In the genomic region with DNA sequence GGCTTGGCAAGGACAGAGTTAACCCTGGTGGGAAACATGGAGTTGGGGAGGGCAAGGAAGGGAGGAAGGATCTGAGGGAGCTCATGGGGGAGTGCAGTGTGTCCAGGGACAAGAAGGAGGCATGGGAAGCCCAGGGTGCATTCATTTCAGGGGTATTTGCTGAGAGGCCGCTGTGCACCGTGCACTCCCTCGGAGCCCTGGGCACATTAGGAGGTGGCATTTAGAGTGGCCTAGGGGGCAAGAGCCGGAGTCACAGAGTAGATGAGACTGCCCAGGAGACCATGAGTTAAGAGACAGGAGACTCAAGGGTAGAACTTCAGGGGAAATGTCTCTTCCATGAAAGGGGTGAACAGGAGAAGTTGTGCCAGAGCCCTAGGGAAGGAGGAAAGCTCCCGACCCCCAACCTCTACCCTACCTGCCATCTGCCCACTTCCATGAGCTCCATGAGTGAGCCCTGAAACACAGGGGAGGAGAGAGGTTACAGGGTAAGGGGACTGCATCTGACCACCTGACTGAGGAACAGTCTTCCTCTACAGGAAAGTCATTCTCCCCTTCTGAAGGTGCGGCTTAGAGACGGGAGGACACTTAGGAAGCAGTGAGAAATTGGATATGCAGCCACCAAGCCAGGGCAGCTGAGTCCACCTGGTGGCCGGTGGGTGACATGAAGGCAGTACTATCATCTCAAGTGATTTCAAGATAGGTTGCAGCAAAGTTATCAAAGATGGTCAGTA, we compare ENCODE assay signal across 8 cellular contexts. TPM values are rescaled to one million over a fixed set of nuclear protein-coding genes. Genes with fewer than 3 reads are reported as not detected.
DNase-seq lines count a peak whose midpoint lies in the region; ATAC-seq, FAIRE-seq and TF ChIP-seq lines count a peak whose summit lies in the region.

No MANE protein-coding gene starts in this region.

- FAIRE-seq in endothelial cell of umbilical vein (lab: Jason Lieb, UNC): peak; percentile 89

- H3K36me3 ChIP-seq in endothelial cell of umbilical vein (ENCODE audit: control insufficient read depth in 2 of 2, extremely low read depth in 1 of 2, insufficient read depth in 2 of 2, low read length in 2 of 2): no peaks in the 10 kb centered on the region

- CTCF ChIA-PET in endothelial cell of umbilical vein (lab: Charles Lee): interaction anchor here (0.7 to 2.8 kb wide), 31 partner anchors 10 to 1248 kb away, joined by 3 to 24 read pairs (median 4); a partner anchor contains a TSS

- H2AFZ ChIP-seq in endothelial cell of umbilical vein (ENCODE audit: low read depth, low read length): no peak overlapping the region

- peak; percentile 72 for ATAC-seq in GM21619 (IDR thresholded peaks at IDR 0.05; ENCODE audit: unreplicated experiment)
- ATAC-seq in stimulated activated naive CD8-positive, alpha-beta T cell treated with anti-CD3 and anti-CD28 coated beads, Interleukin-15, amount 100 ng/mL, for 72 hours: peak; percentile 60
- no peak for ATAC-seq in HG02973 (IDR thresholded peaks at IDR 0.05; ENCODE audit: unreplicated experiment)

- peaks cover 5% of the 10 kb centered on the region for H3K4me1 ChIP-seq in endothelial cell of umbilical vein (ENCODE audit: control insufficient read depth, extremely low read depth, insufficient read depth, low read length)

- H4K20me1 ChIP-seq in endothelial cell of umbilical vein (replicated peaks; ENCODE audit: control insufficient read depth, extremely low read depth, insufficient read depth, low read length): no peaks in the 10 kb centered on the region

- no peak for TF ChIP-seq POLR2A in endothelial cell of umbilical vein (IDR thresholded peaks at IDR 0.05; ENCODE audit: low read depth, low read length)

- peak; percentile 78 for DNase-seq in Ammon's horn (ENCODE audit: low spot score)
- DNase-seq in NCI-H2227 treated with DMSO at 0.1 percent for 48 hours (lab: John Stamatoyannopoulos, UW): peak; percentile 6
- DNase-seq in activated CD4-positive, alpha-beta T cell treated with anti-CD3 and anti-CD28 coated beads, Interleukin-2, amount 50 U/mL, for 1 hour: peak; percentile 43
- peak; percentile 86 for DNase-seq in endothelial cell of umbilical vein (ENCODE audit: low read depth, low spot score)
- peak; percentile 45 to 80 for DNase-seq in mesothelial cell of epicardium (ENCODE audit: low spot score in 2 of 2, unreplicated experiment in 2 of 2)
- peak; percentile 21 to 35 for DNase-seq in stimulated activated naive CD8-positive, alpha-beta T cell treated with anti-CD3 and anti-CD28 coated beads, Interleukin-15, amount 100 ng/mL, for 72 hours

- peaks cover 4% of the 10 kb centered on the region for H3K9me3 Mint-ChIP-seq in mesothelial cell of epicardium
- H3K9me3 Mint-ChIP-seq in stimulated activated naive CD8-positive, alpha-beta T cell treated with anti-CD3 and anti-CD28 coated beads, Interleukin-15, amount 100 ng/mL, for 72 hours: no peaks in the 10 kb centered on the region

- no peak overlapping the region for H3K4me2 ChIP-seq in endothelial cell of umbilical vein (ENCODE audit: insufficient read depth, low read length)

- TF ChIP-seq CTCF in endothelial cell of umbilical vein (IDR thresholded peaks at IDR 0.05; ENCODE audit: extremely low read depth in 1 of 2, insufficient read depth in 1 of 2, low read depth in 1 of 2, low read length in 2 of 2) (peak; percentile 83 to 85), mesothelial cell of epicardium (IDR thresholded peaks at IDR 0.05; ENCODE audit: unreplicated experiment) (peak; percentile 84)

- no peaks in the 10 kb centered on the region for H3K27me3 Mint-ChIP-seq in mesothelial cell of epicardium (ENCODE audit: low read depth)
- no peaks in the 10 kb centered on the region for H3K27me3 Mint-ChIP-seq in stimulated activated naive CD8-positive, alpha-beta T cell treated with anti-CD3 and anti-CD28 coated beads, Interleukin-15, amount 100 ng/mL, for 72 hours

- H3K4me3 Mint-ChIP-seq in mesothelial cell of epicardium: no peak overlapping the region
- no peak overlapping the region for H3K4me3 Mint-ChIP-seq in stimulated activated naive CD8-positive, alpha-beta T cell treated with anti-CD3 and anti-CD28 coated beads, Interleukin-15, amount 100 ng/mL, for 72 hours

- no peak overlapping the region for H3K9ac ChIP-seq in endothelial cell of umbilical vein (replicated peaks; ENCODE audit: extremely low read depth, insufficient read depth, low read length)

- H3K27ac ChIP-seq in endothelial cell of umbilical vein (ENCODE audit: insufficient read depth, low read depth, low read length): no peak overlapping the region

- H3K79me2 ChIP-seq in endothelial cell of umbilical vein (ENCODE audit: control insufficient read depth, insufficient read depth, low read length): no peaks in the 10 kb centered on the region

- no peak overlapping the region for H3K27ac Mint-ChIP-seq in mesothelial cell of epicardium
- no peak overlapping the region for H3K27ac Mint-ChIP-seq in stimulated activated naive CD8-positive, alpha-beta T cell treated with anti-CD3 and anti-CD28 coated beads, Interleukin-15, amount 100 ng/mL, for 72 hours

- H3K27me3 ChIP-seq in endothelial cell of umbilical vein (ENCODE audit: control insufficient read depth in 2 of 2, insufficient read depth in 2 of 2, low read length in 2 of 2): no peaks in the 10 kb centered on the region

- H3K4me3 ChIP-seq in endothelial cell of umbilical vein (replicated peaks in 1 of 3; ENCODE audit: insufficient read depth in 1 of 3, low read depth in 1 of 3, low read length in 3 of 3): no peak overlapping the region

- BruUV-seq in endothelial cell of umbilical vein (replicated peaks; lab: Mats Ljungman, UMichigan): no TSS peak

- POLR2A ChIA-PET in endothelial cell of umbilical vein (lab: Charles Lee): no interaction called here

- H3K4me1 Mint-ChIP-seq in mesothelial cell of epicardium: no peaks in the 10 kb centered on the region
- no peaks in the 10 kb centered on the region for H3K4me1 Mint-ChIP-seq in stimulated activated naive CD8-positive, alpha-beta T cell treated with anti-CD3 and anti-CD28 coated beads, Interleukin-15, amount 100 ng/mL, for 72 hours

- peaks cover 3% of the 10 kb centered on the region for H3K9me3 ChIP-seq in endothelial cell of umbilical vein (replicated peaks; ENCODE audit: control insufficient read depth, insufficient read depth, low read length)

- peaks cover 2% of the 10 kb centered on the region for H3K36me3 Mint-ChIP-seq in mesothelial cell of epicardium

- intact Hi-C loops in endothelial cell of umbilical vein (cut with micrococcal nuclease): loop anchor here (1.0 to 5.0 kb wide), 12 partner anchors 33 to 718 kb away; no protein-coding TSS in a partner anchor

- dilution Hi-C loops in endothelial cell of umbilical vein (cut with MboI; ENCODE audit: extremely low pct_ligation_motif_present, low sequenced_read_pairs): no loop called here

- no peaks in the 10 kb centered on the region for H3K9me1 ChIP-seq in endothelial cell of umbilical vein (replicated peaks; ENCODE audit: control insufficient read depth, extremely low read depth, insufficient read depth, low read length)

TF ChIP-seq in endothelial cell of umbilical vein, 7 proteins besides CTCF, POLR2A, EP300 and RAD21:
- TF ChIP-seq EZH2 (IDR thresholded peaks at IDR 0.05; ENCODE audit: borderline replicate concordance, low read depth, low read length, severe bottlenecking) (no peak), GATA2 (IDR thresholded peaks at IDR 0.05; ENCODE audit: insufficient read depth, insufficient read length, low read depth, low read length) (no peak), POLR2AphosphoS5 (IDR thresholded peaks at IDR 0.05; ENCODE audit: insufficient read depth, low read depth, low read length) (no peak), FOS (IDR thresholded peaks at IDR 0.05; ENCODE audit: borderline replicate concordance, insufficient read depth, low read length) (no peak), JUN (IDR thresholded peaks at IDR 0.05; ENCODE audit: borderline replicate concordance, insufficient read depth, insufficient read length, low read depth) (no peak), MYC (IDR thresholded peaks at IDR 0.05; ENCODE audit: low read depth, low read length) (no peak)
- TF ChIP-seq, protein P1, sequence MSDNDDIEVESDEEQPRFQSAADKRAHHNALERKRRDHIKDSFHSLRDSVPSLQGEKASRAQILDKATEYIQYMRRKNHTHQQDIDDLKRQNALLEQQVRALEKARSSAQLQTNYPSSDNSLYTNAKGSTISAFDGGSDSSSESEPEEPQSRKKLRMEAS (IDR thresholded peaks at IDR 0.05; ENCODE audit: insufficient read depth, insufficient read length): no peak

RNA-seq across cellular contexts. Expression of a gene that starts 58.5 kb away (rescaled TPM):
- total RNA-seq in endothelial cell of umbilical vein: 71.4 and 80.7 TPM in 2 replicates
- 59.5 and 73.6 TPM in 2 replicates for polyA plus RNA-seq in endothelial cell of umbilical vein
- 71.1 and 74.6 TPM in 2 replicates for polyA plus RNA-seq in endothelial cell of umbilical vein (2011; cell fraction: cytosol; rRNA removed)
- polyA plus RNA-seq in endothelial cell of umbilical vein (2011; cell fraction: nucleus; rRNA removed): 52.2 and 68.1 TPM in 2 replicates
- 73.1 and 81.2 TPM in 2 replicates for polyA plus RNA-seq in endothelial cell of umbilical vein (2012)
- polyA minus RNA-seq in endothelial cell of umbilical vein: 29.7 and 32.0 TPM in 2 replicates
- polyA minus RNA-seq in endothelial cell of umbilical vein (2011; cell fraction: cytosol; rRNA and poly(A)+ RNA removed): 22.6 TPM
- 25.5 and 52.7 TPM in 2 replicates for polyA minus RNA-seq in endothelial cell of umbilical vein (2011; cell fraction: nucleus; rRNA and poly(A)+ RNA removed)
- total RNA-seq in mesothelial cell of epicardium: 54.5 to 59.8 TPM (median 59.7 TPM) in 3 replicates

Comparison
In these comparisons a context has a peak if more than half of its experiments do, and no peak if none do; other contexts are left out.
1. DNase-seq: peak in every context shown above with its lines; median percentile 86 in endothelial cell of umbilical vein; 78 in Ammon's horn; 62 in mesothelial cell of epicardium; 43 in activated CD4-positive, alpha-beta T cell treated with anti-CD3 and anti-CD28 coated beads, Interleukin-2, amount 50 U/mL, for 1 hour; 28 in stimulated activated naive CD8-positive, alpha-beta T cell treated with anti-CD3 and anti-CD28 coated beads, Interleukin-15, amount 100 ng/mL, for 72 hours; 6 in NCI-H2227 treated with DMSO at 0.1 percent for 48 hours.